ENCODE assay signal across 8 cellular contexts in the genomic region with DNA sequence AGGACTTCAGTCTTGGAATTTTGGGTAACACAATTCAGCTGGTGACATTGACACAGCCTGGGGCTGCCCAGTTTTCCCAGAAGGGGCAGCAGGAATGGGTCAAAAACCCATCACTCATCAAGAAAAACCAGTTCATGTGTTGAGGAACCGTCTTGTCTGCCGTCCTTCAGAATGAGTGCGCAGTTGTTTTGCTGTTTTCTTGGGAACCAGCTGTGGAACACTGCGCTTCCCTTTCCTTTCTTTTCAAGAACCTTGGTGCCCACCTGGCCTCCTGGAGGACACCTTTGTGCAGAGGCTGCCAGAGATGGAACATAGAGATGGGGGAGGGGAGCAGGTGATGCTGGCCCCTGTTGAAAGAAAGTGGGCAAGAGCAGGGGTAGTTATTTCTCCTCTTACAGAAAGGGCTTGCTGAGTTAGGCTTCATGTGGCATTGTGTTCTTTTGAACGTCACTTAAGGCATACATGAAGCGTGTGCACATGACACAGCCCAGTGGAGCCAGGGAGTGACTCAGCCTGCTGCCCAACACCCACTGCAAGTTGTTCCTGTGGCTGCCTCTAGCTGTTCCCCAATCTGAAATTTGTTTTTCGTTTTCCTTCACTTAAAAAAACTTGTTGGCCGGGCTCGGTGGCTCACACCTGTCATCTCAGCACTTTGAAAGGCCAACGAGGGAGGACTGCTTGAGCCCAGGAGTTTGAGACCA.
DNase-seq lines count a peak whose midpoint lies in the region; ATAC-seq and TF ChIP-seq lines count a peak whose summit lies in the region.

No MANE protein-coding gene starts in this region.

- no peaks in the 10 kb centered on the region for H3K9me3 ChIP-seq in WERI-Rb-1 (ENCODE audit: severe bottlenecking)

- H3K27ac ChIP-seq in skin epidermis (peak overlapping the region in 18 of 21 experiments; percentile 2 to 77 (median 62)), WERI-Rb-1 (no peak overlapping the region)

- no peak for TF ChIP-seq CTCF in WERI-Rb-1 (IDR thresholded peaks at IDR 0.05; ENCODE audit: low read depth, low read length)

- H3K36me3 ChIP-seq in WERI-Rb-1, result no peaks in the 10 kb centered on the region

- peak; percentile 93 for ATAC-seq in GM21360 (IDR thresholded peaks at IDR 0.05; ENCODE audit: unreplicated experiment)
- peak; percentile 77 for ATAC-seq in HG03521 (IDR thresholded peaks at IDR 0.05; ENCODE audit: unreplicated experiment)

- H3K4me3 ChIP-seq in skin epidermis (no peak overlapping the region), WERI-Rb-1 (ENCODE audit: low read depth, low read length) (no peak overlapping the region)

- no peaks in the 10 kb centered on the region for H3K27me3 ChIP-seq in WERI-Rb-1 (ENCODE audit: insufficient read depth, low read depth, severe bottlenecking)

- intact Hi-C loops in cardiac septum (cut with DNase I), result no loop called here

- DNase-seq in DMS53 treated with DMSO at 0.1 percent for 48 hours (lab: John Stamatoyannopoulos, UW; ENCODE audit: unreplicated experiment) (peak; percentile 27), SKM-1 treated with dmso at 0.1 percent for 144 hours (lab: John Stamatoyannopoulos, UW; ENCODE audit: unreplicated experiment) (peak; percentile 86), cardiac septum (ENCODE audit: low spot score) (peak; percentile 81), NCI-H524 treated with DMSO at 0.1 percent for 48 hours (lab: John Stamatoyannopoulos, UW) (no peak), WERI-Rb-1 (no peak)

Comparison
In these comparisons a context has a peak if more than half of its experiments do, and no peak if none do; other contexts are left out.
1. DNase-seq: peak in DMS53 treated with DMSO at 0.1 percent for 48 hours (single experiment), SKM-1 treated with dmso at 0.1 percent for 144 hours (single experiment) and cardiac septum (single experiment); none in NCI-H524 treated with DMSO at 0.1 percent for 48 hours (single experiment) and WERI-Rb-1 (single experiment).